ENCODE assay signal across 18 cellular contexts in genomic region chr5:138529812-138530211, GRCh38. TPM values are rescaled to one million over a fixed set of nuclear protein-coding genes. Genes with fewer than 3 reads are reported as not detected.
DNase-seq lines count a peak whose midpoint lies in the region; ATAC-seq and TF ChIP-seq lines count a peak whose summit lies in the region.
"Had no signal": no experiment of that assay in that cellular context is flagged by ENCODE, and none has a peak within 500 bp of the region (broad histone marks: within the 10 kb centered on the region; RNA-seq: fewer than 3 reads in every experiment).

No MANE protein-coding gene starts in this region.

- no peak overlapping the region for H2BK12ac ChIP-seq in neuronal stem cell (ENCODE audit: low read length)

- H3K27me3 Mint-ChIP-seq in dendritic cell treated with granulocyte-macrophage colony-stimulating factor and Interleukin-4, amounts not matched to agents 40 ng/mL and 50 ng/mL, for 4 days = no peaks in the 10 kb centered on the region
- H3K27me3 Mint-ChIP-seq: B cell; CD8-positive, alpha-beta memory T cell had no signal

- H3K4me1 ChIP-seq in HEK293 (ENCODE audit: control insufficient read depth, insufficient read depth, low read length) = peaks cover 17% of the 10 kb centered on the region
- H3K4me1 ChIP-seq in neuronal stem cell (ENCODE audit: control insufficient read depth in 2 of 2, insufficient read depth in 1 of 2, low read depth in 1 of 2, low read length in 2 of 2) = no peaks in the 10 kb centered on the region

- no peak overlapping the region for H3K4me3 ChIP-seq in HEK293 (ENCODE audit: low read depth, low read length)
- no peak overlapping the region for H3K4me3 ChIP-seq in neuronal stem cell (ENCODE audit: low read length in 2 of 2)
- H3K4me3 ChIP-seq: HAP-1 had no signal

- H3K14ac ChIP-seq in neuronal stem cell (ENCODE audit: low read length) = no peak overlapping the region

- H3K23ac ChIP-seq in neuronal stem cell (ENCODE audit: low read depth, low read length, poor library complexity) = no peak overlapping the region

- no peaks in the 10 kb centered on the region for H3K9me3 Mint-ChIP-seq in dendritic cell treated with granulocyte-macrophage colony-stimulating factor and Interleukin-4, amounts not matched to agents 40 ng/mL and 50 ng/mL, for 4 days
- H3K9me3 Mint-ChIP-seq: CD8-positive, alpha-beta memory T cell had no signal

- POLR2A ChIA-PET in HEK293 (lab: Yijun Ruan, JAX) = interaction anchor here (0.8 to 5.7 kb wide), 3 partner anchors 13 to 351 kb away, joined by 3 to 30 read pairs (median 4); partner anchors contain the start of genes ETF1, HSPA9 and KIF20A

- no CpG with 5 or more reads among the region's 8 CpGs for WGBS in neuronal stem cell (ENCODE audit: extremely low coverage in 2 of 2, insufficient read length in 2 of 2, insufficient replicate concordance in 1 of 2), 2 donors

- H4K91ac ChIP-seq in neuronal stem cell (ENCODE audit: low read depth, low read length, poor library complexity) = no peak overlapping the region

- H3K36me3 ChIP-seq in HEK293 (ENCODE audit: control insufficient read depth in 2 of 2, insufficient read depth in 1 of 2, low read length in 2 of 2) = peaks cover 18 to 55% of the 10 kb centered on the region in 2 experiments; a peak in 2 of 3 replicates
- H3K36me3 ChIP-seq in neuronal stem cell (replicated peaks in 1 of 2; ENCODE audit: control insufficient read depth in 2 of 2, insufficient read depth in 2 of 2, low read length in 2 of 2) = peaks cover 4 to 83% of the 10 kb centered on the region in 2 donors

- H3K27me3 ChIP-seq in neuronal stem cell (ENCODE audit: control insufficient read depth in 3 of 3, insufficient read depth in 3 of 3, low read depth in 1 of 3, low read length in 3 of 3) = no peaks in the 10 kb centered on the region

- H3K4me2 ChIP-seq in neuronal stem cell (ENCODE audit: insufficient read depth, low read length, poor library complexity, severe bottlenecking) = no peak overlapping the region

- no peak for ATAC-seq in GM18502 (IDR thresholded peaks at IDR 0.05; ENCODE audit: poor library complexity, unreplicated experiment)
- ATAC-seq: SK-N-SH treated with all-trans-retinoic acid at 6 μM for 48 hours had no signal

- H3K18ac ChIP-seq in neuronal stem cell (ENCODE audit: low read length) = no peak overlapping the region

- no peak overlapping the region for H3K4ac ChIP-seq in neuronal stem cell (ENCODE audit: low read length)

- H3K4me3 Mint-ChIP-seq in dendritic cell treated with granulocyte-macrophage colony-stimulating factor and Interleukin-4, amounts not matched to agents 40 ng/mL and 50 ng/mL, for 4 days = no peak overlapping the region
- H3K4me3 Mint-ChIP-seq: B cell; CD8-positive, alpha-beta memory T cell had no signal

- H3K27ac ChIP-seq in C4-2B (peak overlapping the region; percentile 34), HEK293 (ENCODE audit: extremely low read depth, low read depth, low read length) (no peak overlapping the region), neuronal stem cell (replicated peaks; ENCODE audit: low read length) (no peak overlapping the region)

- no peaks in the 10 kb centered on the region for H3K9me3 ChIP-seq in HEK293 (ENCODE audit: control insufficient read depth, insufficient read depth, low read depth, low read length)
- H3K9me3 ChIP-seq in neuronal stem cell (replicated peaks in 1 of 2; ENCODE audit: control insufficient read depth in 2 of 2, insufficient read depth in 1 of 2, low read depth in 1 of 2, low read length in 2 of 2) = peaks cover 0 to 9% of the 10 kb centered on the region in 2 donors
- H3K9me3 ChIP-seq: HAP-1 had no signal

- H3K4me1 Mint-ChIP-seq in dendritic cell treated with granulocyte-macrophage colony-stimulating factor and Interleukin-4, amounts not matched to agents 40 ng/mL and 50 ng/mL, for 4 days (ENCODE audit: low read depth) = peaks cover 47% of the 10 kb centered on the region

- intact Hi-C loops in dendritic cell treated with granulocyte-macrophage colony-stimulating factor and Interleukin-4, amounts not matched to agents 40 ng/mL and 50 ng/mL, for 4 days (cut with micrococcal nuclease) = no loop called here

- H3K36me3 Mint-ChIP-seq in dendritic cell treated with granulocyte-macrophage colony-stimulating factor and Interleukin-4, amounts not matched to agents 40 ng/mL and 50 ng/mL, for 4 days (ENCODE audit: low read depth) = peaks cover 60% of the 10 kb centered on the region

- no peak for TF ChIP-seq CTCF in C4-2B (conservative IDR thresholded peaks at IDR 0.05)
- TF ChIP-seq CTCF in HEK293 (tag by site-specific recombination; IDR thresholded peaks at IDR 0.05) = no peak

- no peak overlapping the region for H2BK120ac ChIP-seq in neuronal stem cell (ENCODE audit: low read depth, low read length)

- DNase-seq in neuronal stem cell (ENCODE audit: low spot score) (no peak), DMS 273 (lab: John Stamatoyannopoulos, UW; ENCODE audit: unreplicated experiment) (no peak), HK-2 (ENCODE audit: unreplicated experiment) (no peak)
- DNase-seq: ACHN; CD8-positive, alpha-beta memory T cell; DMS153; EL; NCI-H1048; NCI-H146; NCI-H2081 treated with DMSO at 0.1 percent for 48 hours; Right ventricle myocardium superior had no signal

- H3K27ac Mint-ChIP-seq in dendritic cell treated with granulocyte-macrophage colony-stimulating factor and Interleukin-4, amounts not matched to agents 40 ng/mL and 50 ng/mL, for 4 days = peak overlapping the region; percentile 69
- H3K27ac Mint-ChIP-seq: B cell had no signal

- CTCF ChIA-PET in HEK293 (lab: Yijun Ruan, JAX) = interaction anchor here (1.0 to 1.2 kb wide), 2 partner anchors 19 to 26 kb away, joined by 3 read pairs; no protein-coding TSS in a partner anchor

- H4K8ac ChIP-seq in neuronal stem cell (ENCODE audit: low read depth, low read length) = peak overlapping the region; percentile 70

- H2AK5ac ChIP-seq in neuronal stem cell (ENCODE audit: low read depth, low read length) = no peak overlapping the region

- H3K9ac ChIP-seq in neuronal stem cell (ENCODE audit: low read depth, low read length, poor library complexity) = no peak overlapping the region

- no peak overlapping the region for H2BK15ac ChIP-seq in neuronal stem cell (ENCODE audit: low read length)

- peaks cover 9% of the 10 kb centered on the region for H3K79me1 ChIP-seq in neuronal stem cell (ENCODE audit: low read depth, low read length)

- no peak overlapping the region for H2AFZ ChIP-seq in neuronal stem cell (ENCODE audit: low read length)

- H2BK5ac ChIP-seq in neuronal stem cell (ENCODE audit: low read length) = no peak overlapping the region

TF ChIP-seq in HEK293, 187 proteins besides CTCF, POLR2A, EP300 and RAD21:
- TF ChIP-seq ZNF624 (tag by site-specific recombination; IDR thresholded peaks at IDR 0.05) = no peak
- peak; percentile 51; the same call in 1 of the 2 replicates for TF ChIP-seq ZNF121 (tag by site-specific recombination; IDR thresholded peaks at IDR 0.05)
- TF ChIP-seq ZNF146 (tag by site-specific recombination; IDR thresholded peaks at IDR 0.05) = no peak
- no peak for TF ChIP-seq HOXA7 (CRISPR knock-in tag; IDR thresholded peaks at IDR 0.05; ENCODE audit: borderline replicate concordance)
- no peak for TF ChIP-seq ZNF184 (tag by site-specific recombination; IDR thresholded peaks at IDR 0.05)
TF ChIP-seq in HEK293: peak in this region for 1.

RNA-seq across cellular contexts. Expression of gene ETF1, which starts 13.2 kb away (rescaled TPM):
- polyA plus RNA-seq in neuronal stem cell (2013, experiment 1 of 2) = 63.9 TPM
- 63.0 TPM for polyA plus RNA-seq in neuronal stem cell (2013, experiment 2 of 2)

RNA-seq across cellular contexts. Expression of gene HSPA9, which starts 45.4 kb away (rescaled TPM):
- 86.8 TPM for polyA plus RNA-seq in neuronal stem cell (2013, experiment 1 of 2)
- 85.4 TPM for polyA plus RNA-seq in neuronal stem cell (2013, experiment 2 of 2)
